8 cellular contexts compared by ENCODE assay signal in the genomic region with DNA sequence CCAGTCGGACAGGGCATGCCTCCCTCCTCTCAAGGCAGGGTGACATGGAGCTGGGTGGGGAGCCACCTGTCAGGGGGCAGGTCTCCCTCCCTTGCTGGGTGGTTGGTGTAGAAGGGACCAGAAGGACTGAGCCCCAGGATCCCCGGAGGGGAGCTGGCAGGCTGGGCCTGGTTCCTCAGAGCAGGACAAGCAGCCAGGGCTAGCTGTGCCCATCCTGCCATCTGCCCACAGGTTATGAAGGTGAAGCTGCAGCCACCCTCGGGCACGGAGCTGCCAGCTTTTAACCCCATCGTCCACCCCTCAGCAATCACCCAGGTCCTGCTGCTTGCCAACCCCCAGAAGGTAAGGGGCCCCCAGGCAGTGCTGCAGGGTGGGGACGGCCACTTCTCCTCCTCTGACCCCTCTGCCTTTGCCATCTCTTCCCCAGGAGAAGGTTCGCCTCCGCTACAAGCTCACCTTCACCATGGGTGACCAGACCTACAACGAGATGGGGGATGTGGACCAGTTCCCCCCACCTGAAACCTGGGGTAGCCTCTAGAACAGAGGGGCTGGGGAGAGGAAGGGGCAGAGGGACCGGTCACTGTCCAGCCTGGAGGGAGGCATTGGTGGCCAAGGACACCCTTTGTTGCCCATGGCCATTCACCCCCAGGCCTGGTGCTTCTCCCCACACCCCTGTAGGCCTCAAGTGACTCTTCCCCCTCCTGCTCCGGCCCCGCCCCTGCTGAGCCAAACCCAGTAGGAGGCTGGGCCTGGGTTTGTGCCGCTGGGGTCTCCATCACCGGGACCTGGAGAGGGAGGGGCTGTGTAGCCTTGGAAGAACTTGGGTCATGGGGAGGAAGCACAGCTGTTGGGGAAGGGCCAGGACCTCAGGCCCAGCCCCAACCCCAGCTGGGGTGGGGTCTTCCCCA. TPM values are rescaled to one million over a fixed set of nuclear protein-coding genes. Genes with fewer than 3 reads are reported as not detected.
A peak's percentile ranks its signal among the peaks of the same experiment; 100 is the strongest.
DNase-seq lines count a peak whose midpoint lies in the region; ATAC-seq, FAIRE-seq and TF ChIP-seq lines count a peak whose summit lies in the region.

No MANE protein-coding gene starts in this region.

- TF ChIP-seq CTCF in adrenal gland (IDR thresholded peaks at IDR 0.05) = no peak
- no peak for TF ChIP-seq CTCF in ovary (IDR thresholded peaks at IDR 0.05)

- no peak for TF ChIP-seq EP300 in ovary (IDR thresholded peaks at IDR 0.05)

- intact Hi-C loops in adrenal gland (cut with DNase I) = no loop called here
- intact Hi-C loops in ovary (cut with DNase I) = no loop called here
- intact Hi-C loops in posterior vena cava (cut with DNase I) = no loop called here

- H3K4me3 ChIP-seq in adrenal gland = no peak overlapping the region
- no peak overlapping the region for H3K4me3 ChIP-seq in ovary

- ATAC-seq in HG03066 (IDR thresholded peaks at IDR 0.05; ENCODE audit: low read depth, unreplicated experiment) = peak; percentile 3
- ATAC-seq in GM18861 (IDR thresholded peaks at IDR 0.05; ENCODE audit: unreplicated experiment) = no peak

- H3K27me3 ChIP-seq in adrenal gland (no peaks in the 10 kb centered on the region), ovary (no peaks in the 10 kb centered on the region)

- peak; percentile 73 for DNase-seq in GM12892 (ENCODE audit: insufficient read length)
- DNase-seq in adrenal gland = no peak
- DNase-seq in ovary = peak in 2 of 5 donors; percentile 55 to 58
- no peak for DNase-seq in posterior vena cava (ENCODE audit: low spot score)
- no peak for DNase-seq in DMS 273 treated with DMSO at 0.1 percent for 48 hours (lab: John Stamatoyannopoulos, UW)
- no peak for DNase-seq in NCI-H2171 treated with DMSO at 0.1 percent for 48 hours (lab: John Stamatoyannopoulos, UW)

- WGBS in adrenal gland, 4 donors = 66 to 90% (median 74%) methylated on average over 2 to 14 of the region's 14 CpGs
- WGBS in ovary, 3 donors = 69 to 73% (median 70%) methylated on average over 14 of the region's 14 CpGs

- H3K9me3 ChIP-seq in adrenal gland (replicated peaks in 1 of 3) (no peaks in the 10 kb centered on the region), ovary (no peaks in the 10 kb centered on the region)

- FAIRE-seq in GM12892 (lab: Jason Lieb, UNC) = no peak

- H3K36me3 ChIP-seq in adrenal gland (replicated peaks in 1 of 2) (peaks cover 0 to 25% of the 10 kb centered on the region in 2 donors), ovary (no peaks in the 10 kb centered on the region)

- H3K4me1 ChIP-seq in adrenal gland (replicated peaks in 1 of 2) = peaks cover 18 to 32% of the 10 kb centered on the region in 2 donors
- peaks cover 16% of the 10 kb centered on the region for H3K4me1 ChIP-seq in ovary (ENCODE audit: insufficient read depth)

- H3K27ac ChIP-seq in adrenal gland = peak overlapping the region in 4 of 5 donors; percentile 63 to 92 (median 78)
- H3K27ac ChIP-seq in ovary = peak overlapping the region; percentile 78 to 84

- TF ChIP-seq POLR2A in GM12892 (IDR thresholded peaks at IDR 0.05; ENCODE audit: low read depth, low read length) (no peak), adrenal gland (IDR thresholded peaks at IDR 0.05) (no peak), ovary (IDR thresholded peaks at IDR 0.05) (no peak)

RNA-seq across cellular contexts. Expression of a gene that starts 7.0 kb away (rescaled TPM):
- polyA plus RNA-seq in GM12892 (2012; ENCODE audit: missing spikeins) = 35.9 TPM
- total RNA-seq in adrenal gland = 10 to 100 TPM in 5 of 8 donors, 1 to 10 TPM in 3; 8.1 to 18.7 (median 10.6) TPM
- 10 to 100 TPM in 1 of 3 donors, 1 to 10 TPM in 2; 2.4 to 27.3 (median 9.8) TPM for polyA plus RNA-seq in adrenal gland
- 10 to 100 TPM in 4 of 7 donors, 1 to 10 TPM in 3; 2.0 to 13.3 (median 10.9) TPM for total RNA-seq in ovary
- 1 to 10 TPM; 4.5 to 5.5 TPM for polyA plus RNA-seq in ovary
- total RNA-seq in posterior vena cava = 1 to 10 TPM; 7.2 to 7.4 TPM

RNA-seq across cellular contexts. Expression of a gene that starts 23.8 kb away (rescaled TPM):
- 36.3 TPM for polyA plus RNA-seq in GM12892 (2012; ENCODE audit: missing spikeins)
- total RNA-seq in adrenal gland (10 to 100 TPM; 30.6 to 93.3 (median 65.6) TPM), ovary (10 to 100 TPM; 36.8 to 64.7 (median 49.6) TPM), posterior vena cava (10 to 100 TPM; 30.0 to 31.2 TPM)
- polyA plus RNA-seq in adrenal gland (100 to 1,000 TPM in 2 of 3 donors, 10 to 100 TPM in 1; 42.4 to 160 (median 107) TPM), ovary (10 to 100 TPM; 24.1 to 41.9 TPM)

RNA-seq across cellular contexts. Expression of a gene that starts 26.1 kb away (rescaled TPM):
- 31.5 TPM for polyA plus RNA-seq in GM12892 (2012; ENCODE audit: missing spikeins)
- total RNA-seq in adrenal gland (10 to 100 TPM; 16.2 to 49.7 (median 20.9) TPM), ovary (10 to 100 TPM in 6 of 7 donors, 1 to 10 TPM in 1; 9.1 to 15.9 (median 12.7) TPM), posterior vena cava (1 to 10 TPM; 5.0 to 5.4 TPM)
- polyA plus RNA-seq in adrenal gland (10 to 100 TPM in 2 of 3 donors, 1 to 10 TPM in 1; 10.0 to 41.9 (median 13.4) TPM), ovary (10 to 100 TPM in 1 of 2 donors, 1 to 10 TPM in 1; 8.1 to 13.3 TPM)

RNA-seq across cellular contexts. Expression of a gene that starts 43.0 kb away (rescaled TPM):
- polyA plus RNA-seq in GM12892 (2012; ENCODE audit: missing spikeins) = 993 TPM
- total RNA-seq in adrenal gland = 1,000 to 10,000 TPM in 3 of 8 donors, 100 to 1,000 TPM in 5; 623 to 2,904 (median 918) TPM
- 1,000 to 10,000 TPM in 2 of 3 donors, 100 to 1,000 TPM in 1; 588 to 4,628 (median 4,577) TPM for polyA plus RNA-seq in adrenal gland
- 1,000 to 10,000 TPM in 5 of 7 donors, 100 to 1,000 TPM in 2; 819 to 1,819 (median 1,125) TPM for total RNA-seq in ovary
- 1,000 to 10,000 TPM in 1 of 2 donors, 100 to 1,000 TPM in 1; 331 to 1,399 TPM for polyA plus RNA-seq in ovary
- 1,000 to 10,000 TPM; 1,140 to 1,213 TPM for total RNA-seq in posterior vena cava

RNA-seq across cellular contexts. Expression of a gene that starts 52.5 kb away (rescaled TPM):
- not detected for polyA plus RNA-seq in GM12892 (2012; ENCODE audit: missing spikeins)
- under 1 TPM in 1 of 8 donors, not detected in 7; 0.42 TPM for total RNA-seq in adrenal gland
- polyA plus RNA-seq in adrenal gland = 1 to 10 TPM in 1 of 3 donors, under 1 TPM in 2; 0.42 to 1.4 (median 0.47) TPM
- 1 to 10 TPM in 2 of 7 donors, not detected in 5; 1.7 to 2.6 TPM for total RNA-seq in ovary
- 1 to 10 TPM in 1 of 2 donors, under 1 TPM in 1; 0.35 to 2.6 TPM for polyA plus RNA-seq in ovary
- not detected for total RNA-seq in posterior vena cava
